ENCODE assay signal across 8 cellular contexts in genomic region chr13:98761126-98761978, GRCh38. TPM values are rescaled to one million over a fixed set of nuclear protein-coding genes. Genes with fewer than 3 reads are reported as not detected.
DNase-seq lines count a peak whose midpoint lies in the region; ATAC-seq and TF ChIP-seq lines count a peak whose summit lies in the region.

No MANE protein-coding gene starts in this region.

- H3K4me1 Mint-ChIP-seq in CD14-positive monocyte = peaks cover 9% of the 10 kb centered on the region

- ATAC-seq in HG02610 (IDR thresholded peaks at IDR 0.05; ENCODE audit: unreplicated experiment) = peak; percentile 97
- ATAC-seq in SK-N-SH treated with all-trans-retinoic acid at 6 μM for 48 hours = peak; percentile 53
- ATAC-seq in lung (ENCODE audit: insufficient read depth, low FRiP score) = peak; percentile 66

- peaks cover 2 to 4% of the 10 kb centered on the region in 2 donors for H3K9me3 ChIP-seq in lung (ENCODE audit: control insufficient read depth in 2 of 2, insufficient read depth in 1 of 2, low read length in 1 of 2)

- peaks cover 8 to 19% (median 13%) of the 10 kb centered on the region in 7 donors for H3K9me3 Mint-ChIP-seq in CD14-positive monocyte

- H3K4me3 ChIP-seq in lung = no peak overlapping the region

- intact Hi-C loops in CD14-positive monocyte (cut with micrococcal nuclease) = no loop called here

- 64 to 70% methylated on average over 15 of the region's 15 CpGs for WGBS in lung, 2 donors

- no peak for TF ChIP-seq CTCF in GM10266 (IDR thresholded peaks at IDR 0.05; ENCODE audit: control insufficient read depth, insufficient read depth, low read depth, missing control alignments)
- TF ChIP-seq CTCF in lung (IDR thresholded peaks at IDR 0.05; ENCODE audit: control extremely low read depth, extremely low read depth) = no peak
- no peak for TF ChIP-seq CTCF in CD14-positive monocyte (IDR thresholded peaks at IDR 0.05)

- peaks cover 0 to 10% (median 3%) of the 10 kb centered on the region in 3 donors for H3K27me3 Mint-ChIP-seq in CD14-positive monocyte (ENCODE audit: low read depth in 3 of 3)

- peak overlapping the region in 1 of 2 donors; percentile 62 for H3K4me3 Mint-ChIP-seq in CD14-positive monocyte

- no peaks in the 10 kb centered on the region for H3K36me3 Mint-ChIP-seq in CD14-positive monocyte

- no peaks in the 10 kb centered on the region for H3K36me3 ChIP-seq in lung (ENCODE audit: control insufficient read depth in 2 of 2, insufficient read depth in 2 of 2, low read length in 2 of 2)

- peak; percentile 59 for DNase-seq in GM10266 (ENCODE audit: extremely low spot score)
- no peak for DNase-seq in lung (ENCODE audit: low spot score)
- no peak for DNase-seq in NCI-H2029 (lab: John Stamatoyannopoulos, UW)
- DNase-seq in NCI-H2227 treated with DMSO at 0.1 percent for 48 hours (lab: John Stamatoyannopoulos, UW) = no peak
- DNase-seq in NCI-H146 (lab: John Stamatoyannopoulos, UW) = no peak
- no peak for DNase-seq in CD14-positive monocyte (ENCODE audit: low spot score)

- H3K27ac ChIP-seq in lung (ENCODE audit: low read depth in 1 of 2, low read length in 1 of 2) = no peak overlapping the region

- peaks cover 0 to 2% of the 10 kb centered on the region in 2 donors for H3K4me1 ChIP-seq in lung (ENCODE audit: control insufficient read depth in 2 of 2, insufficient read depth in 2 of 2, low read length in 2 of 2)

- no peak overlapping the region for H3K27ac Mint-ChIP-seq in CD14-positive monocyte

- no peaks in the 10 kb centered on the region for H3K27me3 ChIP-seq in lung (ENCODE audit: control insufficient read depth, insufficient read depth)

TF ChIP-seq in SK-N-SH treated with all-trans-retinoic acid at 6 μM for 48 hours, 23 proteins besides CTCF, POLR2A, EP300 and RAD21:
- TF ChIP-seq ARNTL (CRISPR knock-in tag; IDR thresholded peaks at IDR 0.05; ENCODE audit: borderline replicate concordance, low read depth) (no peak), TOX (CRISPR knock-in tag; IDR thresholded peaks at IDR 0.05; ENCODE audit: borderline replicate concordance) (no peak), ESRRG (CRISPR knock-in tag; IDR thresholded peaks at IDR 0.05) (no peak), PPARA (CRISPR knock-in tag; IDR thresholded peaks at IDR 0.05; ENCODE audit: borderline replicate concordance) (no peak), CSRNP3 (CRISPR knock-in tag; IDR thresholded peaks at IDR 0.05) (no peak), ISL1 (CRISPR knock-in tag; IDR thresholded peaks at IDR 0.05) (no peak), OSR1 (CRISPR knock-in tag; IDR thresholded peaks at IDR 0.05) (no peak), BACH2 (CRISPR knock-in tag; IDR thresholded peaks at IDR 0.05; ENCODE audit: borderline replicate concordance) (no peak), CREB5 (CRISPR knock-in tag; IDR thresholded peaks at IDR 0.05; ENCODE audit: low read depth) (no peak), ZFP30 (CRISPR knock-in tag; IDR thresholded peaks at IDR 0.05) (no peak), PATZ1 (CRISPR knock-in tag; IDR thresholded peaks at IDR 0.05; ENCODE audit: borderline replicate concordance) (no peak)
- TF ChIP-seq, protein P1, sequence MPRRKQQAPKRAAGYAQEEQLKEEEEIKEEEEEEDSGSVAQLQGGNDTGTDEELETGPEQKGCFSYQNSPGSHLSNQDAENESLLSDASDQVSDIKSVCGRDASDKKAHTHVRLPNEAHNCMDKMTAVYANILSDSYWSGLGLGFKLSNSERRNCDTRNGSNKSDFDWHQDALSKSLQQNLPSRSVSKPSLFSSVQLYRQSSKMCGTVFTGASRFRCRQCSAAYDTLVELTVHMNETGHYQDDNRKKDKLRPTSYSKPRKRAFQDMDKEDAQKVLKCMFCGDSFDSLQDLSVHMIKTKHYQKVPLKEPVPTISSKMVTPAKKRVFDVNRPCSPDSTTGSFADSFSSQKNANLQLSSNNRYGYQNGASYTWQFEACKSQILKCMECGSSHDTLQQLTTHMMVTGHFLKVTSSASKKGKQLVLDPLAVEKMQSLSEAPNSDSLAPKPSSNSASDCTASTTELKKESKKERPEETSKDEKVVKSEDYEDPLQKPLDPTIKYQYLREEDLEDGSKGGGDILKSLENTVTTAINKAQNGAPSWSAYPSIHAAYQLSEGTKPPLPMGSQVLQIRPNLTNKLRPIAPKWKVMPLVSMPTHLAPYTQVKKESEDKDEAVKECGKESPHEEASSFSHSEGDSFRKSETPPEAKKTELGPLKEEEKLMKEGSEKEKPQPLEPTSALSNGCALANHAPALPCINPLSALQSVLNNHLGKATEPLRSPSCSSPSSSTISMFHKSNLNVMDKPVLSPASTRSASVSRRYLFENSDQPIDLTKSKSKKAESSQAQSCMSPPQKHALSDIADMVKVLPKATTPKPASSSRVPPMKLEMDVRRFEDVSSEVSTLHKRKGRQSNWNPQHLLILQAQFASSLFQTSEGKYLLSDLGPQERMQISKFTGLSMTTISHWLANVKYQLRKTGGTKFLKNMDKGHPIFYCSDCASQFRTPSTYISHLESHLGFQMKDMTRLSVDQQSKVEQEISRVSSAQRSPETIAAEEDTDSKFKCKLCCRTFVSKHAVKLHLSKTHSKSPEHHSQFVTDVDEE (CRISPR knock-in tag; IDR thresholded peaks at IDR 0.05) = no peak

RNA-seq across cellular contexts. Expression of gene SLC15A1, which starts 8.9 kb away (rescaled TPM):
- total RNA-seq in lung = 1 to 10 TPM in 1 of 2 donors, under 1 TPM in 1; 0.31 to 1.4 TPM
- under 1 TPM in 1 of 2 donors, not detected in 1; 0.01 TPM for polyA plus RNA-seq in lung
- not detected for polyA plus RNA-seq in CD14-positive monocyte
